Comparison of ENCODE assay signal across 14 cellular contexts in the genomic region with DNA sequence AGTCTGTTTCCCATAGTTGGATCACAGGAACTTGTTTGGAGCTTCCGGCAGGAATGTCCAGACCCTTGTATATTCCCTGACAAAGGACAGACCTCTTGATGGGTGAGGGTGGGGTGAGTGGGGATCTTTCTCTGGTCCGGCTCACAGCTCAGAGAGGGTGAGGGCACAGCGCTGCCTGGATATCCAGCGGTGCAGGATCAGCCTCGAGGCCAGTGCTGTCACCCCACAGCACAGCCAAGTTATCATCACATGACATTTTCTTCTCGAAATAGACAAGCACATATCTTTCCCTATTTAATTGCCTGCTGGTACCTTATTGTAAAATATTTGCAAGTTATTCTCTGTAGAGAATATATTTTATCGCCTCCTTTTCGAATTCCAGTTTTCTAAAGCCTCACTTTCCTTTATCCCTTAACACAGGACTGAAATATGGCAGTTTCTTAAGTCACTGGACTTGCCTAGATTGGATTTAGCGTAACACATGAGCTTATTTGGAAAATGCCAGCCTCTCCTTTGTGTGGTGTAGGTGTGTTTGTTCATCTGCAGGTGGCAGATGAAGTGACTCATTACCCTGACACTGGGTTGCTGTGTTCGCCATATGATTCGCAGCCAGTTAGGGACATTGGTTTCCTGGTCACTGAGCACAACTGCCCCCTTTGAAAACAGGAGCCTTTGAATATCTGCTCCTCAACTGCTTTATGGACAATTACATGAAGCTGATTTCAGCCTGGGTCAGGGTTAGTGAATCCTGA. TPM values are rescaled to one million over a fixed set of nuclear protein-coding genes. Genes with fewer than 3 reads are reported as not detected.
DNase-seq lines count a peak whose midpoint lies in the region; ATAC-seq lines count a peak whose summit lies in the region.
"Had no signal": no experiment of that assay in that cellular context is flagged by ENCODE, and none has a peak within 500 bp of the region (broad histone marks: within the 10 kb centered on the region; RNA-seq: fewer than 3 reads in every experiment).

No MANE protein-coding gene starts in this region.

- ATAC-seq in left colon: peak; percentile 87
- ATAC-seq: WTC11 had no signal

- peak; percentile 23 for DNase-seq in A172 (ENCODE audit: low spot score)
- peak; percentile 69 for DNase-seq in NCI-H1436 (lab: John Stamatoyannopoulos, UW)
- DNase-seq in RKO (ENCODE audit: low spot score): peak; percentile 3
- peak; percentile 39 to 66 for DNase-seq in left colon
- DNase-seq in SW 1271 (lab: John Stamatoyannopoulos, UW): no peak
- DNase-seq in NCI-H1694 (lab: John Stamatoyannopoulos, UW): no peak
- no peak for DNase-seq in activated T-cell treated with anti-CD3 and anti-CD28 coated beads, Interleukin-2, amount 50 U/mL, for 1 hour
- DNase-seq in AML-193 (lab: John Stamatoyannopoulos, UW): no peak
- DNase-seq: ACHN; brain microvascular endothelial cell; erythroblast; stimulated activated CD4-positive, alpha-beta T cell treated with anti-CD3 and anti-CD28 coated beads, Interleukin-4, amount 100 ng/mL, for 4 hours; substantia nigra had no signal

- intact Hi-C loops in left colon (cut with DNase I, micrococcal nuclease): no loop called here

RNA-seq across cellular contexts. Expression of gene CLIC6, which starts 21.4 kb away (rescaled TPM):
- not detected in 2 replicates for total RNA-seq in A172 (2014; rRNA removed; shearing (Covaris generic))
- 10 to 100 TPM in 1 of 2 donors, under 1 TPM in 1; 0.61 to 15.0 TPM for total RNA-seq in left colon

Comparison
In these comparisons a context has a peak if more than half of its experiments do, and no peak if none do; other contexts are left out.
1. DNase-seq: peak in A172 (single experiment), NCI-H1436 (single experiment), RKO (single experiment) and left colon (2 of 2); none in SW 1271 (0 of 2), NCI-H1694 (single experiment), activated T-cell treated with anti-CD3 and anti-CD28 coated beads, Interleukin-2, amount 50 U/mL, for 1 hour (single experiment) and AML-193 (0 of 2).